23 cellular contexts compared by ENCODE assay signal in genomic region chr5:141570655-141571054, GRCh38. TPM values are rescaled to one million over a fixed set of nuclear protein-coding genes. Genes with fewer than 3 reads are reported as not detected.
DNase-seq lines count a peak whose midpoint lies in the region; ATAC-seq and TF ChIP-seq lines count a peak whose summit lies in the region.
"Had no signal": no experiment of that assay in that cellular context is flagged by ENCODE, and none has a peak within 500 bp of the region (broad histone marks: within the 10 kb centered on the region; RNA-seq: fewer than 3 reads in every experiment).

No MANE protein-coding gene starts in this region.

- H3K27me3 ChIP-seq in upper lobe of right lung: no peaks in the 10 kb centered on the region
- H3K27me3 ChIP-seq: esophagus muscularis mucosa, gastroesophageal sphincter, SJCRH30 had no signal

- TF ChIP-seq CTCF in upper lobe of right lung (IDR thresholded peaks at IDR 0.05): no peak

- no peaks in the 10 kb centered on the region for H3K27me3 Mint-ChIP-seq in activated naive CD8-positive, alpha-beta T cell
- no peaks in the 10 kb centered on the region for H3K27me3 Mint-ChIP-seq in activated naive CD8-positive, alpha-beta T cell treated with anti-CD3 and anti-CD28 coated beads, Interleukin-2, amount 50 U/mL, for 24 hours
- no peaks in the 10 kb centered on the region for H3K27me3 Mint-ChIP-seq in activated T-helper 17 cell treated with anti-CD3 and anti-CD28 coated beads, Interleukin-2, amount 50 U/mL, for 72 hours

- H3K4me1 ChIP-seq in upper lobe of right lung: no peaks in the 10 kb centered on the region
- H3K4me1 ChIP-seq: SJCRH30 had no signal

- H3K4me3 ChIP-seq in upper lobe of right lung: no peak overlapping the region
- H3K4me3 ChIP-seq: esophagus muscularis mucosa, gastroesophageal sphincter, PC-9, SJCRH30, smooth muscle cell had no signal

- H3K36me3 ChIP-seq in upper lobe of right lung: peaks cover 87% of the 10 kb centered on the region

- intact Hi-C loops in upper lobe of right lung (cut with DNase I): no loop called here

- no peak for ATAC-seq in activated naive CD8-positive, alpha-beta T cell treated with anti-CD3 and anti-CD28 coated beads, Interleukin-2, amount 50 U/mL, for 24 hours
- ATAC-seq in activated T-helper 17 cell treated with anti-CD3 and anti-CD28 coated beads, Interleukin-2, amount 50 U/mL, for 72 hours (replicated peaks): no peak
- peak; percentile 61 for ATAC-seq in upper lobe of right lung
- no peak for ATAC-seq in HG03108 (IDR thresholded peaks at IDR 0.05; ENCODE audit: unreplicated experiment)
- ATAC-seq: gastroesophageal sphincter, left colon had no signal

- peaks cover 8% of the 10 kb centered on the region for H3K4me1 Mint-ChIP-seq in activated naive CD8-positive, alpha-beta T cell (ENCODE audit: low read depth)
- no peaks in the 10 kb centered on the region for H3K4me1 Mint-ChIP-seq in activated naive CD8-positive, alpha-beta T cell treated with anti-CD3 and anti-CD28 coated beads, Interleukin-2, amount 50 U/mL, for 24 hours
- H3K4me1 Mint-ChIP-seq in activated T-helper 17 cell treated with anti-CD3 and anti-CD28 coated beads, Interleukin-2, amount 50 U/mL, for 72 hours: peaks cover 5% of the 10 kb centered on the region
- H3K4me1 Mint-ChIP-seq: neural crest cell had no signal

- peaks cover 14% of the 10 kb centered on the region for H3K36me3 Mint-ChIP-seq in activated naive CD8-positive, alpha-beta T cell
- peaks cover 66% of the 10 kb centered on the region for H3K36me3 Mint-ChIP-seq in activated naive CD8-positive, alpha-beta T cell treated with anti-CD3 and anti-CD28 coated beads, Interleukin-2, amount 50 U/mL, for 24 hours (ENCODE audit: low read depth)
- H3K36me3 Mint-ChIP-seq in activated T-helper 17 cell treated with anti-CD3 and anti-CD28 coated beads, Interleukin-2, amount 50 U/mL, for 72 hours (ENCODE audit: low read depth): peaks cover 98% of the 10 kb centered on the region

- H3K27ac ChIP-seq in upper lobe of right lung: no peak overlapping the region
- H3K27ac ChIP-seq: esophagus muscularis mucosa, gastroesophageal sphincter, PC-9, SJCRH30 had no signal

- no peaks in the 10 kb centered on the region for H3K9me3 Mint-ChIP-seq in activated naive CD8-positive, alpha-beta T cell (ENCODE audit: low read depth)
- no peaks in the 10 kb centered on the region for H3K9me3 Mint-ChIP-seq in activated naive CD8-positive, alpha-beta T cell treated with anti-CD3 and anti-CD28 coated beads, Interleukin-2, amount 50 U/mL, for 24 hours
- no peaks in the 10 kb centered on the region for H3K9me3 Mint-ChIP-seq in activated T-helper 17 cell treated with anti-CD3 and anti-CD28 coated beads, Interleukin-2, amount 50 U/mL, for 72 hours
- H3K9me3 Mint-ChIP-seq: neural crest cell had no signal

- DNase-seq in activated naive CD8-positive, alpha-beta T cell treated with anti-CD3 and anti-CD28 coated beads, Interleukin-2, amount 50 U/mL, for 24 hours: no peak
- DNase-seq in NOMO-1 treated with DMSO at 0.1 percent for 48 hours (lab: John Stamatoyannopoulos, UW; ENCODE audit: unreplicated experiment) (peak; percentile 87), upper lobe of right lung (no peak), AG20443 (ENCODE audit: low spot score) (no peak)
- DNase-seq in activated CD8-positive, alpha-beta memory T cell treated with anti-CD3 and anti-CD28 coated beads, Interleukin-2, amount 50 U/mL, for 48 hours: no peak
- DNase-seq: activated naive CD4-positive, alpha-beta T cell treated with Interleukin-2 at 50 U/mL for 16 hours; DMS79 treated with DMSO at 0.1 percent for 48 hours; effector CD4-positive, alpha-beta T cell; KG1; left colon; NCI-H1105; NCI-H2107; NCI-H524; PC-9; SJCRH30; stimulated activated CD4-positive, alpha-beta T cell treated with anti-CD3 and anti-CD28 coated beads, Interleukin-4, amount 100 ng/mL, for 4 hours had no signal

- H3K9me3 ChIP-seq in upper lobe of right lung: no peaks in the 10 kb centered on the region
- H3K9me3 ChIP-seq: esophagus muscularis mucosa, gastroesophageal sphincter, SJCRH30 had no signal

- H3K27ac Mint-ChIP-seq in activated naive CD8-positive, alpha-beta T cell: peak overlapping the region; percentile 2
- no peak overlapping the region for H3K27ac Mint-ChIP-seq in activated naive CD8-positive, alpha-beta T cell treated with anti-CD3 and anti-CD28 coated beads, Interleukin-2, amount 50 U/mL, for 24 hours
- peak overlapping the region; percentile 73 for H3K27ac Mint-ChIP-seq in activated T-helper 17 cell treated with anti-CD3 and anti-CD28 coated beads, Interleukin-2, amount 50 U/mL, for 72 hours

- no peak overlapping the region for H3K4me3 Mint-ChIP-seq in activated naive CD8-positive, alpha-beta T cell
- H3K4me3 Mint-ChIP-seq in activated naive CD8-positive, alpha-beta T cell treated with anti-CD3 and anti-CD28 coated beads, Interleukin-2, amount 50 U/mL, for 24 hours: no peak overlapping the region
- H3K4me3 Mint-ChIP-seq in activated T-helper 17 cell treated with anti-CD3 and anti-CD28 coated beads, Interleukin-2, amount 50 U/mL, for 72 hours: no peak overlapping the region
- H3K4me3 Mint-ChIP-seq: neural crest cell had no signal

RNA-seq across cellular contexts. Expression of gene DIAPH1, which starts 48.1 kb away (rescaled TPM):
- total RNA-seq in activated T-helper 17 cell treated with anti-CD3 and anti-CD28 coated beads, Interleukin-2, amount 50 U/mL, for 72 hours: 100 to 1,000 TPM; 186 to 268 TPM
- total RNA-seq in upper lobe of right lung: 118 TPM
